8 cellular contexts compared by ENCODE assay signal in genomic region chr7:22728416-22729029, GRCh38. TPM values are rescaled to one million over a fixed set of nuclear protein-coding genes. Genes with fewer than 3 reads are reported as not detected.
DNase-seq lines count a peak whose midpoint lies in the region; ATAC-seq lines count a peak whose summit lies in the region.

No MANE protein-coding gene starts in this region.

- H4K20me1 ChIP-seq in Karpas-422 (ENCODE audit: insufficient read depth, low read depth, low read length), result no peaks in the 10 kb centered on the region

- no peaks in the 10 kb centered on the region for H3K9me3 ChIP-seq in Karpas-422 (ENCODE audit: low read length)

- H2AFZ ChIP-seq in Karpas-422 (ENCODE audit: low read length), result no peak overlapping the region

- H3K79me2 ChIP-seq in Karpas-422 (ENCODE audit: low read length), result no peaks in the 10 kb centered on the region

- DNase-seq in NCI-H146 (lab: John Stamatoyannopoulos, UW) (peak; percentile 2), NCI-H146 treated with DMSO at 0.1 percent for 48 hours (lab: John Stamatoyannopoulos, UW; ENCODE audit: unreplicated experiment) (no peak), Karpas-422 (peak; percentile 72), amniotic stem cell (lab: John Stamatoyannopoulos, UW) (peak; percentile 44), medulla oblongata (ENCODE audit: extremely low spot score) (peak; percentile 50)

- ATAC-seq in GM21737 (IDR thresholded peaks at IDR 0.05; ENCODE audit: unreplicated experiment) (no peak), HG03439 (IDR thresholded peaks at IDR 0.05; ENCODE audit: unreplicated experiment) (no peak), GM21529 (IDR thresholded peaks at IDR 0.05; ENCODE audit: unreplicated experiment) (no peak)

- H3K36me3 ChIP-seq in Karpas-422 (ENCODE audit: insufficient read depth, low read length), result no peaks in the 10 kb centered on the region

- no peak overlapping the region for H3K4me2 ChIP-seq in Karpas-422 (ENCODE audit: low read depth, low read length, poor library complexity, severe bottlenecking)

- no peaks in the 10 kb centered on the region for H3K9me2 ChIP-seq in Karpas-422 (replicated peaks; ENCODE audit: insufficient read depth, low read length)

- H3K9ac ChIP-seq in Karpas-422 (ENCODE audit: low read length), result no peak overlapping the region

- no peak overlapping the region for H3K4me3 ChIP-seq in Karpas-422 (ENCODE audit: low read length)

- H3K4me1 ChIP-seq in Karpas-422 (ENCODE audit: low read length), result peaks cover 22% of the 10 kb centered on the region

- H3K27me3 ChIP-seq in Karpas-422 (ENCODE audit: low read length), result no peaks in the 10 kb centered on the region

- no peak overlapping the region for H3K27ac ChIP-seq in Karpas-422 (ENCODE audit: low read length)

RNA-seq across cellular contexts. Expression of gene IL6, which starts 1.5 kb away (rescaled TPM):
- total RNA-seq in Karpas-422 (2014; rRNA removed; shearing (Covaris generic); ENCODE audit: low replicate concordance), result 0.25 TPM in 1 of 2 replicates, not detected in the other
